Comparison of ENCODE assay signal across 19 cellular contexts in the genomic region with DNA sequence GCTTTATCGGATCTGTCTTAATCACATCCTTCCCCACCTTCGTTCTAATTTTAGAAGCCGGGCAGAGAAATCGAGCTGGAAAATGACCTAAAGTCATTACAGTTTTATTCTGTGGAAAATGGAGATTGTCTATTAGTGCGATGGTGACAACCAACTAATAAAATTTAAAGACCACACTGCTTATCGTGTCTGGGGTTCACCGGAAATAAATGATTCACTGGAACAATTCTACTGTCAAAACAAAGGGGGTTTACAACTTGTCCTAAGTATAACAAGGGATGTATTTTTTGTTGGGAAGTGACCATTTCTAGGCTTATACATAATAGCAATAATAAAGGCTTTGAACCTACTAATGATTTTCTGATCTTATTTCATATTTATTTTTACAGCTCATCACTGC. TPM values are rescaled to one million over a fixed set of nuclear protein-coding genes. Genes with fewer than 3 reads are reported as not detected.
DNase-seq lines count a peak whose midpoint lies in the region; ATAC-seq, FAIRE-seq and TF ChIP-seq lines count a peak whose summit lies in the region.
"Had no signal": no experiment of that assay in that cellular context is flagged by ENCODE, and none has a peak within 500 bp of the region (broad histone marks: within the 10 kb centered on the region; RNA-seq: fewer than 3 reads in every experiment).

No MANE protein-coding gene starts in this region.

- in situ Hi-C loops in HepG2 (cut with HindIII; ENCODE audit: extremely low pct_ligation_motif_present, low pct_unique_long_range_greater_than_20kb): no loop called here

- no peak overlapping the region for H3K9ac ChIP-seq in HepG2 (ENCODE audit: insufficient read depth, low read depth, low read length)

- H3K27me3 ChIP-seq in HepG2 (ENCODE audit: control insufficient read depth in 1 of 2, insufficient read depth in 2 of 2, low read length in 2 of 2): no peaks in the 10 kb centered on the region
- no peaks in the 10 kb centered on the region for H3K27me3 ChIP-seq in right lobe of liver
- H3K27me3 ChIP-seq in thyroid gland: no peaks in the 10 kb centered on the region

- POLR2A ChIA-PET in HepG2 (lab: Yijun Ruan, JAX): no interaction called here

- TSS peak; percentile 33 for BruUV-seq in HepG2 (replicated peaks; lab: Mats Ljungman, UMichigan)

- no peaks in the 10 kb centered on the region for H4K20me1 ChIP-seq in HepG2 (ENCODE audit: insufficient read depth, low read length)

- no peaks in the 10 kb centered on the region for H3K9me3 Mint-ChIP-seq in activated T-helper 17 cell treated with anti-CD3 and anti-CD28 coated beads, Interleukin-2, amount 50 U/mL, for 72 hours
- no peaks in the 10 kb centered on the region for H3K9me3 Mint-ChIP-seq in type B pancreatic cell
- H3K9me3 Mint-ChIP-seq: CD4-positive, alpha-beta memory T cell; GM23338; H9 had no signal

- H3K9me3 ChIP-seq in HepG2 (ENCODE audit: low read length): no peaks in the 10 kb centered on the region
- H3K9me3 ChIP-seq in right lobe of liver: no peaks in the 10 kb centered on the region
- H3K9me3 ChIP-seq in thyroid gland: no peaks in the 10 kb centered on the region

- no peak overlapping the region for H2AFZ ChIP-seq in HepG2 (ENCODE audit: low read length)
- H2AFZ ChIP-seq: GM23338 had no signal

- peaks cover 94% of the 10 kb centered on the region for H3K36me3 Mint-ChIP-seq in activated T-helper 17 cell treated with anti-CD3 and anti-CD28 coated beads, Interleukin-2, amount 50 U/mL, for 72 hours (ENCODE audit: low read depth)
- peaks cover 25% of the 10 kb centered on the region for H3K36me3 Mint-ChIP-seq in type B pancreatic cell

- 98% methylated on average over 7 of the region's 7 CpGs for WGBS in HepG2 (ENCODE audit: low lambda C conversion rate)
- whole genome bisulfite sequencing in right lobe of liver (ENCODE audit: insufficient coverage, low coverage, low lambda C conversion rate, missing lambda C conversion rate): 97% methylated on average over 7 of the region's 7 CpGs
- WGBS in thyroid gland, 2 donors: 91% methylated on average over 7 of the region's 7 CpGs

- H3K27ac ChIP-seq in HepG2 (ENCODE audit: extremely low read length, insufficient read depth, low read length): no peak overlapping the region
- no peak overlapping the region for H3K27ac ChIP-seq in right lobe of liver
- H3K27ac ChIP-seq in thyroid gland: no peak overlapping the region

- ATAC-seq in HepG2 (no peak), right lobe of liver (no peak), sciatic nerve (no peak)
- ATAC-seq in activated T-helper 17 cell treated with anti-CD3 and anti-CD28 coated beads, Interleukin-2, amount 50 U/mL, for 72 hours (replicated peaks): no peak
- ATAC-seq: GM23338, HCT116 had no signal

- TF ChIP-seq EP300 in HepG2 (IDR thresholded peaks at IDR 0.05; ENCODE audit: low read depth in 2 of 2, low read length in 2 of 2) (no peak), HepG2 (CRISPR knock-in tag; IDR thresholded peaks at IDR 0.05; ENCODE audit: borderline replicate concordance) (no peak)

- no peaks in the 10 kb centered on the region for H3K4me1 Mint-ChIP-seq in activated T-helper 17 cell treated with anti-CD3 and anti-CD28 coated beads, Interleukin-2, amount 50 U/mL, for 72 hours
- H3K4me1 Mint-ChIP-seq in type B pancreatic cell (ENCODE audit: unreplicated experiment): no peaks in the 10 kb centered on the region
- H3K4me1 Mint-ChIP-seq: CD4-positive, alpha-beta memory T cell; H9 had no signal

- FAIRE-seq in HepG2 (lab: Jason Lieb, UNC): no peak
- no peak for FAIRE-seq in GM19239 (lab: Jason Lieb, UNC)
- FAIRE-seq: G401.6, GM12892 had no signal

- H3K4me3 Mint-ChIP-seq in activated T-helper 17 cell treated with anti-CD3 and anti-CD28 coated beads, Interleukin-2, amount 50 U/mL, for 72 hours: no peak overlapping the region
- H3K4me3 Mint-ChIP-seq in type B pancreatic cell: no peak overlapping the region
- H3K4me3 Mint-ChIP-seq: CD4-positive, alpha-beta memory T cell; GM23338; H9 had no signal

- H3K27me3 Mint-ChIP-seq in activated T-helper 17 cell treated with anti-CD3 and anti-CD28 coated beads, Interleukin-2, amount 50 U/mL, for 72 hours: no peaks in the 10 kb centered on the region
- H3K27me3 Mint-ChIP-seq in type B pancreatic cell: no peaks in the 10 kb centered on the region
- H3K27me3 Mint-ChIP-seq: CD4-positive, alpha-beta memory T cell had no signal

- DNase-seq in HepG2 (ENCODE audit: low spot score): no peak
- no peak for DNase-seq in right lobe of liver
- peak; percentile 59 to 60 for DNase-seq in dermis microvascular lymphatic vessel endothelial cell (ENCODE audit: low read depth in 2 of 2)
- DNase-seq in type B pancreatic cell (ENCODE audit: extremely low spot score, unreplicated experiment): no peak
- DNase-seq in thyroid gland: no peak
- no peak for DNase-seq in GM19239 (ENCODE audit: insufficient read length, low spot score)
- DNase-seq in sciatic nerve (ENCODE audit: low spot score): no peak
- DNase-seq: C1 segment of cervical spinal cord; Calu3; CD4-positive, alpha-beta memory T cell; COR-L47; DMS153; DND-41; H9 had no signal

- TF ChIP-seq RAD21 in HepG2 (CRISPR knock-in tag; IDR thresholded peaks at IDR 0.05): no peak

- TF ChIP-seq POLR2A in HepG2 (IDR thresholded peaks at IDR 0.05; ENCODE audit: insufficient read depth in 1 of 2, low read depth in 2 of 2, low read length in 2 of 2): no peak
- TF ChIP-seq POLR2A in right lobe of liver (IDR thresholded peaks at IDR 0.05): no peak
- TF ChIP-seq POLR2A in thyroid gland (IDR thresholded peaks at IDR 0.05): no peak

- H3K36me3 ChIP-seq in HepG2 (replicated peaks in 1 of 2; ENCODE audit: control insufficient read depth in 1 of 2, insufficient read depth in 2 of 2, low read length in 2 of 2) (peaks cover 26 to 85% of the 10 kb centered on the region in 2 experiments), right lobe of liver (peaks cover 0 to 68% (median 16%) of the 10 kb centered on the region in 4 donors), thyroid gland (peaks cover 24 to 31% of the 10 kb centered on the region in 2 donors)

- H3K79me2 ChIP-seq in HepG2 (ENCODE audit: insufficient read depth, low read length): no peaks in the 10 kb centered on the region

- TF ChIP-seq CTCF in HepG2 (CRISPR knock-in tag; IDR thresholded peaks at IDR 0.05) (no peak), right lobe of liver (IDR thresholded peaks at IDR 0.05) (no peak), type B pancreatic cell (conservative IDR thresholded peaks at IDR 0.05) (no peak), thyroid gland (IDR thresholded peaks at IDR 0.05) (no peak)

- H3K4me2 ChIP-seq in HepG2 (ENCODE audit: low read depth, low read length): no peak overlapping the region
- H3K4me2 ChIP-seq: GM23338 had no signal

- H3K4me1 ChIP-seq in HepG2 (ENCODE audit: insufficient read depth, low read length) (no peaks in the 10 kb centered on the region), right lobe of liver (peaks cover 0 to 8% (median 0%) of the 10 kb centered on the region in 4 donors), thyroid gland (peaks cover 0 to 18% of the 10 kb centered on the region in 2 donors)

- CTCF ChIA-PET in HepG2 (lab: Yijun Ruan, JAX; ENCODE audit: low intra/inter-chr PET ratio, low total read pairs): no interaction called here

- intact Hi-C loops in HepG2 (cut with micrococcal nuclease; ENCODE audit: unreplicated experiment) (no loop called here), right lobe of liver (cut with DNase I) (no loop called here), thyroid gland (cut with DNase I) (no loop called here), sciatic nerve (cut with DNase I) (no loop called here)

- peak overlapping the region; percentile 30 for H3K27ac Mint-ChIP-seq in activated T-helper 17 cell treated with anti-CD3 and anti-CD28 coated beads, Interleukin-2, amount 50 U/mL, for 72 hours
- peak overlapping the region; percentile 56 for H3K27ac Mint-ChIP-seq in type B pancreatic cell
- H3K27ac Mint-ChIP-seq: CD4-positive, alpha-beta memory T cell; GM23338 had no signal

- no peak overlapping the region for H3K4me3 ChIP-seq in HepG2 (replicated peaks in 1 of 3; ENCODE audit: insufficient read depth in 1 of 3, low read depth in 2 of 3, low read length in 3 of 3)
- H3K4me3 ChIP-seq in right lobe of liver: no peak overlapping the region
- H3K4me3 ChIP-seq in thyroid gland (replicated peaks in 1 of 3): no peak overlapping the region
- H3K4me3 ChIP-seq: GM23338 had no signal

TF ChIP-seq in HepG2, 621 proteins besides CTCF, POLR2A, EP300 and RAD21:
- TF ChIP-seq ZNF567 (CRISPR knock-in tag; IDR thresholded peaks at IDR 0.05; ENCODE audit: borderline replicate concordance) (no peak), ZNF30 (CRISPR knock-in tag; IDR thresholded peaks at IDR 0.05) (no peak)

RNA-seq across cellular contexts. Expression of gene B3GALNT2, which starts 55.6 kb away (rescaled TPM):
- total RNA-seq in HepG2 (2016; rRNA removed; fragmentation: Illumina TruSeq; extraction: Trizol) (22.3 and 28.9 TPM in 2 replicates), right lobe of liver (10 to 100 TPM in 3 of 6 experiments, 1 to 10 TPM in 3; 7.0 to 15.5 (median 9.1) TPM), dermis microvascular lymphatic vessel endothelial cell (35.8 and 43.9 TPM in 2 replicates), type B pancreatic cell (ENCODE audit: low replicate concordance) (24.5 and 31.3 TPM in 2 replicates), thyroid gland (10 to 100 TPM; 38.3 to 56.9 (median 43.8) TPM), sciatic nerve (13.0 TPM)
- total RNA-seq in HepG2 (2016; cell fraction: cytosol; rRNA removed; fragmentation: Illumina TruSeq; extraction: Trizol; ENCODE audit: low read depth): 29.6 and 35.2 TPM in 2 replicates
- total RNA-seq in HepG2 (2016; cell fraction: insoluble cytoplasmic fraction; rRNA removed; fragmentation: Illumina TruSeq; extraction: Trizol): 20.5 and 28.3 TPM in 2 replicates
- 23.3 and 27.3 TPM in 2 replicates for total RNA-seq in HepG2 (2016; cell fraction: membrane; rRNA removed; fragmentation: Illumina TruSeq; extraction: Trizol)
- total RNA-seq in HepG2 (2016; cell fraction: nucleus; rRNA removed; fragmentation: Illumina TruSeq; extraction: Trizol): 24.2 and 34.7 TPM in 2 replicates
- polyA plus RNA-seq in HepG2 (2011; rRNA removed): 14.6 and 16.5 TPM in 2 replicates
- polyA plus RNA-seq in HepG2 (2011; cell fraction: cytosol; rRNA removed): 8.0 and 10.4 TPM in 2 replicates
- polyA plus RNA-seq in HepG2 (2011; cell fraction: nucleus; rRNA removed): 16.4 TPM in 2 replicates
- polyA plus RNA-seq in HepG2 (2012): 14.5 and 15.0 TPM in 2 replicates
- polyA plus RNA-seq in HepG2 (2016; cell fraction: cytosol; fragmentation: Illumina TruSeq; extraction: Trizol; ENCODE audit: low read depth): 3.2 and 3.4 TPM in 2 replicates
- polyA plus RNA-seq in HepG2 (2016; cell fraction: insoluble cytoplasmic fraction; fragmentation: Illumina TruSeq; extraction: Trizol; ENCODE audit: low read depth): 9.9 and 10.3 TPM in 2 replicates
- 6.4 and 6.5 TPM in 2 replicates for polyA plus RNA-seq in HepG2 (2016; cell fraction: membrane; fragmentation: Illumina TruSeq; extraction: Trizol; ENCODE audit: low read depth)
- polyA plus RNA-seq in HepG2 (2016; cell fraction: nucleus; fragmentation: Illumina TruSeq; extraction: Trizol; ENCODE audit: insufficient read depth, low read depth): 20.1 and 22.3 TPM in 2 replicates
- 23.0 and 50.3 TPM in 2 replicates for polyA minus RNA-seq in HepG2 (2011; rRNA and poly(A)+ RNA removed; ENCODE audit: low replicate concordance)
- polyA minus RNA-seq in HepG2 (2011; cell fraction: cytosol; rRNA and poly(A)+ RNA removed): 20.0 and 21.6 TPM in 2 replicates
- polyA minus RNA-seq in HepG2 (2011; cell fraction: nucleus; rRNA and poly(A)+ RNA removed): 41.8 and 43.5 TPM in 2 replicates
- 10 to 100 TPM in 1 of 2 donors, 1 to 10 TPM in 1; 9.4 to 18.1 TPM for total RNA-seq in activated T-helper 17 cell treated with anti-CD3 and anti-CD28 coated beads, Interleukin-2, amount 50 U/mL, for 72 hours

Comparison
In these comparisons a context has a peak if more than half of its experiments do, and no peak if none do; other contexts are left out.
1. DNase-seq: peak in dermis microvascular lymphatic vessel endothelial cell (2 of 2); none in HepG2 (single experiment), right lobe of liver (0 of 3), type B pancreatic cell (single experiment), thyroid gland (0 of 2), GM19239 (single experiment) and sciatic nerve (single experiment).